In the genomic region with DNA sequence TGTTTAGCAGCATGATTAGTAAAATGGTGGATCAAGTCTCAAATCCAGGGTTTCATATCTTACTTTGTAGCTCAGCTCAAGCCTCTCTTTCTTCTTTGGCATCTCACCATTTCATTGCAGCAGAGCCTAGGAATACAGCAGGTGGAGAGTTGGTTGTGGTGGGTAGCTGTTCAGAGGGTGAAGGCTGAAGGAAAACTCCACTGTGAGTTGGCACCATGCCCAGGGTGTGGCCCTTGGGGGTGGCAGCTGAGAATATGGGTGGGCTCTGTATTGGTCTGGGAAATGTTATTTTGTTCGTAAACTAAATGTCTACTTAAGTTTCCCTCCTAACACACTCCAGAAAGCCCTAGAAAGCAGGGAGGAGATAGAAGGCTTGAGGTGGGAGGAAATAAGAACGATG, we compare ENCODE assay signal across 15 cellular contexts. TPM values are rescaled to one million over a fixed set of nuclear protein-coding genes. Genes with fewer than 3 reads are reported as not detected.
A peak's percentile ranks its signal among the peaks of the same experiment; 100 is the strongest.
DNase-seq lines count a peak whose midpoint lies in the region; ATAC-seq and TF ChIP-seq lines count a peak whose summit lies in the region.
"Had no signal": no experiment of that assay in that cellular context is flagged by ENCODE, and none has a peak within 500 bp of the region (broad histone marks: within the 10 kb centered on the region; RNA-seq: fewer than 3 reads in every experiment).

No MANE protein-coding gene starts in this region.

- H3K27ac Mint-ChIP-seq in osteocyte (ENCODE audit: unreplicated experiment) = peak overlapping the region; percentile 50
- H3K27ac Mint-ChIP-seq: activated CD8-positive, alpha-beta T cell treated with anti-CD3 and anti-CD28 coated beads for 36 hours; endodermal cell; stimulated activated naive CD8-positive, alpha-beta T cell treated with anti-CD3 and anti-CD28 coated beads, Interleukin-15, Interleukin-2, amounts not matched to agents 100 ng/mL and 50 ng/mL, for 24 hours had no signal

- H3K27me3 Mint-ChIP-seq in osteocyte (ENCODE audit: unreplicated experiment) = no peaks in the 10 kb centered on the region

- H3K4me1 Mint-ChIP-seq in osteocyte (ENCODE audit: unreplicated experiment) = peaks cover 60% of the 10 kb centered on the region

- peaks cover 0 to 57% of the 10 kb centered on the region in 2 donors for H3K4me1 ChIP-seq in right atrium auricular region
- peaks cover 35% of the 10 kb centered on the region for H3K4me1 ChIP-seq in vagina

- intact Hi-C loops in cardiac septum (cut with DNase I) (no loop called here), dorsolateral prefrontal cortex (cut with DNase I) (loop anchor here in 1 of 2 donors (2.0 kb wide), 1 partner anchor 23 kb away; the partner anchor contains the start of gene TP53BP1), vagina (cut with DNase I) (no loop called here)

- H3K36me3 ChIP-seq in right atrium auricular region (peaks cover 4% of the 10 kb centered on the region), vagina (peaks cover 0 to 3% of the 10 kb centered on the region in 2 donors)

- H3K36me3 Mint-ChIP-seq in osteocyte (ENCODE audit: unreplicated experiment) = peaks cover 7% of the 10 kb centered on the region

- DNase-seq in right atrium auricular region (ENCODE audit: low spot score) (peak; percentile 50), cardiac septum (ENCODE audit: low spot score) (no peak), dorsolateral prefrontal cortex (no peak), osteocyte (ENCODE audit: extremely low spot score, unreplicated experiment) (no peak), vagina (ENCODE audit: extremely low spot score in 2 of 2) (no peak), activated T-cell treated with anti-CD3 and anti-CD28 coated beads for 4 hours (no peak), ecto neural progenitor cell (ENCODE audit: low spot score) (no peak)
- DNase-seq: activated CD8-positive, alpha-beta T cell treated with anti-CD3 and anti-CD28 coated beads for 36 hours; endodermal cell; kidney; NCI-H187 treated with DMSO at 0.1 percent for 48 hours; SHP77 treated with DMSO at 0.1 percent for 48 hours had no signal

- ATAC-seq in HG03342 (IDR thresholded peaks at IDR 0.05; ENCODE audit: unreplicated experiment) = no peak
- ATAC-seq: activated CD8-positive, alpha-beta T cell treated with anti-CD3 and anti-CD28 coated beads for 36 hours; HCT116 had no signal

- no peak for TF ChIP-seq CTCF in right atrium auricular region (IDR thresholded peaks at IDR 0.05)
- no peak for TF ChIP-seq CTCF in dorsolateral prefrontal cortex (IDR thresholded peaks at IDR 0.05 in 54 of 56, conservative IDR thresholded peaks at IDR 0.05 in 2 of 56; ENCODE audit: low read depth in 1 of 56, partially characterized antibody in 56 of 56)
- no peak for TF ChIP-seq CTCF in osteocyte (IDR thresholded peaks at IDR 0.05)
- no peak for TF ChIP-seq CTCF in vagina (IDR thresholded peaks at IDR 0.05)

- H3K9me3 ChIP-seq in right atrium auricular region (no peaks in the 10 kb centered on the region), vagina (no peaks in the 10 kb centered on the region)

- peak overlapping the region; percentile 85 to 86 for H3K27ac ChIP-seq in right atrium auricular region
- H3K27ac ChIP-seq in dorsolateral prefrontal cortex = peak overlapping the region; percentile 81 to 99 (median 97)
- peak overlapping the region; percentile 85 for H3K27ac ChIP-seq in vagina

- no peak for TF ChIP-seq POLR2A in vagina (IDR thresholded peaks at IDR 0.05)

- H3K4me3 ChIP-seq in right atrium auricular region (no peak overlapping the region), dorsolateral prefrontal cortex (peak overlapping the region in 56 of 59 donors; percentile 26 to 94 (median 79)), vagina (no peak overlapping the region)

- no peak overlapping the region for H3K4me3 Mint-ChIP-seq in osteocyte (ENCODE audit: unreplicated experiment)
- H3K4me3 Mint-ChIP-seq: activated CD8-positive, alpha-beta T cell treated with anti-CD3 and anti-CD28 coated beads for 36 hours; endodermal cell; stimulated activated naive CD8-positive, alpha-beta T cell treated with anti-CD3 and anti-CD28 coated beads, Interleukin-15, Interleukin-2, amounts not matched to agents 100 ng/mL and 50 ng/mL, for 24 hours had no signal

- H3K27me3 ChIP-seq in right atrium auricular region (no peaks in the 10 kb centered on the region), dorsolateral prefrontal cortex (no peaks in the 10 kb centered on the region), vagina (no peaks in the 10 kb centered on the region)

- no peaks in the 10 kb centered on the region for H3K9me3 Mint-ChIP-seq in osteocyte (ENCODE audit: unreplicated experiment)
- H3K9me3 Mint-ChIP-seq: activated CD8-positive, alpha-beta T cell treated with anti-CD3 and anti-CD28 coated beads for 36 hours; endodermal cell; stimulated activated naive CD8-positive, alpha-beta T cell treated with anti-CD3 and anti-CD28 coated beads, Interleukin-15, Interleukin-2, amounts not matched to agents 100 ng/mL and 50 ng/mL, for 24 hours had no signal

RNA-seq across cellular contexts. Expression of gene MAP1A, which starts 1.7 kb away (rescaled TPM):
- 10 to 100 TPM; 39.3 to 52.7 TPM for total RNA-seq in right atrium auricular region
- total RNA-seq in cardiac septum = 182 TPM
- total RNA-seq in dorsolateral prefrontal cortex = 100 to 1,000 TPM; 301 to 845 (median 633) TPM
- total RNA-seq in osteocyte = 27.6 and 29.2 TPM in 2 replicates
- total RNA-seq in vagina = 16.9 TPM

RNA-seq across cellular contexts. Expression of gene TP53BP1, which starts 22.8 kb away (rescaled TPM):
- total RNA-seq in right atrium auricular region (10 to 100 TPM; 23.1 to 34.2 TPM), cardiac septum (33.1 TPM), dorsolateral prefrontal cortex (100 to 1,000 TPM in 52 of 120 experiments, 10 to 100 TPM in 68; 71.0 to 120 (median 97.6) TPM), osteocyte (61.2 and 64.6 TPM in 2 replicates), vagina (44.9 TPM)

Comparison
In these comparisons a context has a peak if more than half of its experiments do, and no peak if none do; other contexts are left out.
1. H3K4me3 ChIP-seq: peak in dorsolateral prefrontal cortex (56 of 59); none in right atrium auricular region (0 of 2) and vagina (0 of 2).
2. Peak in every context shown above with its lines, with median percentiles within 50 percentile points of each other: H3K27ac ChIP-seq.